ENCODE assay signal across 11 cellular contexts in genomic region chr4:72767903-72768817, GRCh38.
A peak's percentile ranks its signal among the peaks of the same experiment; 100 is the strongest.
DNase-seq lines count a peak whose midpoint lies in the region; ATAC-seq and TF ChIP-seq lines count a peak whose summit lies in the region.
"Had no signal": no experiment of that assay in that cellular context is flagged by ENCODE, and none has a peak within 500 bp of the region (broad histone marks: within the 10 kb centered on the region; RNA-seq: fewer than 3 reads in every experiment).

No MANE protein-coding gene starts in this region.

- H3F3A ChIP-seq in GM23248 (ENCODE audit: insufficient read depth), result no peaks in the 10 kb centered on the region

- CTCF ChIA-PET in naive thymus-derived CD4-positive, alpha-beta T cell (lab: Charles Lee), result no interaction called here

- DNase-seq in GM23248 (peak; percentile 78), SK-MEL-5 (ENCODE audit: low read depth, low spot score) (peak; percentile 9), fibroblast of the aortic adventitia (ENCODE audit: low read depth) (peak; percentile 96), superior temporal gyrus (ENCODE audit: extremely low spot score) (peak; percentile 44), sigmoid colon (no peak), NK-92 (lab: John Stamatoyannopoulos, UW; ENCODE audit: unreplicated experiment) (no peak)
- no peak for DNase-seq in naive thymus-derived CD4-positive, alpha-beta T cell
- DNase-seq: dermis blood vessel endothelial cell, GDM1, nucleus accumbens had no signal

- in situ Hi-C loops in GM23248 (cut with MboI) (no loop called here), SK-MEL-5 (cut with HindIII; ENCODE audit: low pct_unique_long_range_greater_than_20kb, low sequenced_read_pairs) (no loop called here)

- H3K9ac ChIP-seq in GM23248, result no peak overlapping the region

- no peak for TF ChIP-seq EP300 in sigmoid colon (IDR thresholded peaks at IDR 0.05)

- intact Hi-C loops in naive thymus-derived CD4-positive, alpha-beta T cell (cut with micrococcal nuclease), result no loop called here
- intact Hi-C loops in sigmoid colon (cut with DNase I), result no loop called here

- peaks cover 0 to 6% (median 0%) of the 10 kb centered on the region in 5 donors for H3K27me3 Mint-ChIP-seq in naive thymus-derived CD4-positive, alpha-beta T cell

- ATAC-seq in naive thymus-derived CD4-positive, alpha-beta T cell, result no peak
- no peak for ATAC-seq in GM18498 (IDR thresholded peaks at IDR 0.05; ENCODE audit: unreplicated experiment)

- POLR2A ChIA-PET in naive thymus-derived CD4-positive, alpha-beta T cell (lab: Charles Lee), result no interaction called here

- H3K9me2 ChIP-seq in GM23248 (ENCODE audit: insufficient read depth), result no peaks in the 10 kb centered on the region

- no peak overlapping the region for H2AFZ ChIP-seq in GM23248

- no peaks in the 10 kb centered on the region for H4K20me1 ChIP-seq in GM23248 (ENCODE audit: insufficient read depth)

- TF ChIP-seq CTCF in fibroblast of the aortic adventitia (IDR thresholded peaks at IDR 0.05; ENCODE audit: insufficient read depth, low read length), result no peak
- no peak for TF ChIP-seq CTCF in sigmoid colon (IDR thresholded peaks at IDR 0.05)

- no peak for TF ChIP-seq POLR2A in sigmoid colon (IDR thresholded peaks at IDR 0.05)

- no peaks in the 10 kb centered on the region for H3K79me2 ChIP-seq in GM23248 (ENCODE audit: insufficient read depth)

- no peak overlapping the region for H3K27ac Mint-ChIP-seq in naive thymus-derived CD4-positive, alpha-beta T cell

- H3K4me3 ChIP-seq in GM23248, result no peak overlapping the region
- no peak overlapping the region for H3K4me3 ChIP-seq in fibroblast of the aortic adventitia (ENCODE audit: low read depth, low read length)
- no peak overlapping the region for H3K4me3 ChIP-seq in naive thymus-derived CD4-positive, alpha-beta T cell (ENCODE audit: low read length)
- H3K4me3 ChIP-seq in sigmoid colon, result no peak overlapping the region

- H3K36me3 ChIP-seq in GM23248 (ENCODE audit: low read depth), result no peaks in the 10 kb centered on the region
- H3K36me3 ChIP-seq in naive thymus-derived CD4-positive, alpha-beta T cell (ENCODE audit: control insufficient read depth in 2 of 3, insufficient read depth in 3 of 3, low read length in 3 of 3), result no peaks in the 10 kb centered on the region
- no peaks in the 10 kb centered on the region for H3K36me3 ChIP-seq in sigmoid colon

- H3K9me3 ChIP-seq in GM23248 (ENCODE audit: low read depth) (no peaks in the 10 kb centered on the region), sigmoid colon (no peaks in the 10 kb centered on the region)
- H3K9me3 ChIP-seq in naive thymus-derived CD4-positive, alpha-beta T cell (ENCODE audit: control insufficient read depth in 2 of 3, low read length in 3 of 3), result no peaks in the 10 kb centered on the region

- H3K9me3 Mint-ChIP-seq in naive thymus-derived CD4-positive, alpha-beta T cell, result peaks cover 0 to 9% (median 0%) of the 10 kb centered on the region in 11 donors

- no peak overlapping the region for H3K4me3 Mint-ChIP-seq in naive thymus-derived CD4-positive, alpha-beta T cell

- H3K4me1 Mint-ChIP-seq in naive thymus-derived CD4-positive, alpha-beta T cell, result no peaks in the 10 kb centered on the region

- H3K36me3 Mint-ChIP-seq in naive thymus-derived CD4-positive, alpha-beta T cell, result no peaks in the 10 kb centered on the region

- H3K27ac ChIP-seq in GM23248 (no peak overlapping the region), sigmoid colon (peak overlapping the region in 1 of 4 donors; percentile 29)
- H3K27ac ChIP-seq in naive thymus-derived CD4-positive, alpha-beta T cell (ENCODE audit: low read depth, low read length), result no peak overlapping the region

- no peak overlapping the region for H3K4me2 ChIP-seq in GM23248 (ENCODE audit: unreplicated experiment)

- no peaks in the 10 kb centered on the region; the same call in 1 of the 2 replicates for H3K27me3 ChIP-seq in GM23248 (replicated peaks; ENCODE audit: insufficient read depth)
- no peaks in the 10 kb centered on the region for H3K27me3 ChIP-seq in naive thymus-derived CD4-positive, alpha-beta T cell (ENCODE audit: control insufficient read depth in 2 of 2, insufficient read depth in 2 of 2, low read length in 2 of 2)
- H3K27me3 ChIP-seq in sigmoid colon, result no peaks in the 10 kb centered on the region

- H3K4me1 ChIP-seq in GM23248 (ENCODE audit: insufficient read depth) (peaks cover 4% of the 10 kb centered on the region; the same call in 1 of the 2 replicates), sigmoid colon (no peaks in the 10 kb centered on the region)
- H3K4me1 ChIP-seq in naive thymus-derived CD4-positive, alpha-beta T cell (ENCODE audit: control insufficient read depth in 2 of 2, insufficient read depth in 2 of 2, low read length in 2 of 2), result no peaks in the 10 kb centered on the region

- 3 to 4% methylated on average over 5 of the region's 5 CpGs for WGBS in GM23248 (ENCODE audit: low coverage in 1 of 2, low lambda C conversion rate in 2 of 2, missing lambda C conversion rate in 2 of 2), 2 experiments
- WGBS in sigmoid colon, 2 donors, result 80 to 81% methylated on average over 5 of the region's 5 CpGs

Comparison
In these comparisons a context has a peak if more than half of its experiments do, and no peak if none do; other contexts are left out.
1. DNase-seq: peak in GM23248 (single experiment), SK-MEL-5 (single experiment), fibroblast of the aortic adventitia (single experiment) and superior temporal gyrus (single experiment); none in naive thymus-derived CD4-positive, alpha-beta T cell (0 of 9), sigmoid colon (single experiment) and NK-92 (single experiment).